Comparison of ENCODE assay signal across 8 cellular contexts in genomic region chr11:19713221-19714092, GRCh38. TPM values are rescaled to one million over a fixed set of nuclear protein-coding genes. Genes with fewer than 3 reads are reported as not detected.
DNase-seq lines count a peak whose midpoint lies in the region; ATAC-seq, FAIRE-seq and TF ChIP-seq lines count a peak whose summit lies in the region.

No MANE protein-coding gene starts in this region.

- H3K4me3 ChIP-seq in OCI-LY3 (ENCODE audit: low read length) = peak overlapping the region; percentile 75
- H3K4me3 ChIP-seq in neural progenitor cell = peak overlapping the region; percentile 61

- H4K20me1 ChIP-seq in OCI-LY3 (ENCODE audit: insufficient read depth, low read length) (no peaks in the 10 kb centered on the region), neural progenitor cell (ENCODE audit: low read depth) (peaks cover 13% of the 10 kb centered on the region)

- H3K36me3 ChIP-seq in OCI-LY3 (replicated peaks; ENCODE audit: low read depth, low read length) = no peaks in the 10 kb centered on the region
- no peaks in the 10 kb centered on the region for H3K36me3 ChIP-seq in neural progenitor cell

- H3K27ac ChIP-seq in OCI-LY3 (ENCODE audit: low read length) = no peak overlapping the region
- no peak overlapping the region for H3K27ac ChIP-seq in neural progenitor cell

- H3K4me1 ChIP-seq in OCI-LY3 (ENCODE audit: low read length) (peaks cover 6% of the 10 kb centered on the region; the same call in 1 of the 2 replicates), neural progenitor cell (peaks cover 45% of the 10 kb centered on the region)

- DNase-seq in activated CD8-positive, alpha-beta memory T cell treated with anti-CD3 and anti-CD28 coated beads, Interleukin-2, amount 10 ng/mL, durations not matched to agents 7 days and 5 days = no peak
- DNase-seq in activated CD8-positive, alpha-beta memory T cell treated with anti-CD3 and anti-CD28 coated beads for 24 hours = no peak
- DNase-seq in effector memory CD8-positive, alpha-beta T cell = peak in 1 of 3 experiments; percentile 7
- DNase-seq in neural progenitor cell (ENCODE audit: low spot score) = peak; percentile 39
- DNase-seq in D721Med (ENCODE audit: insufficient read length, low spot score) = no peak
- no peak for DNase-seq in amniotic stem cell (lab: John Stamatoyannopoulos, UW)

- peak overlapping the region; percentile 69 for H3K4me3 Mint-ChIP-seq in activated CD8-positive, alpha-beta memory T cell treated with anti-CD3 and anti-CD28 coated beads, Interleukin-2, amount 10 ng/mL, durations not matched to agents 7 days and 5 days
- peak overlapping the region; percentile 96 to 97 for H3K4me3 Mint-ChIP-seq in effector memory CD8-positive, alpha-beta T cell
- H3K4me3 Mint-ChIP-seq in neural progenitor cell = peak overlapping the region; percentile 96

- H3K79me2 ChIP-seq in OCI-LY3 (ENCODE audit: low read length) (no peaks in the 10 kb centered on the region), neural progenitor cell (ENCODE audit: low read depth) (no peaks in the 10 kb centered on the region)

- CTCF ChIA-PET in activated CD8-positive, alpha-beta memory T cell treated with anti-CD3 and anti-CD28 coated beads, Interleukin-2, amount 10 ng/mL, durations not matched to agents 7 days and 5 days (lab: Charles Lee) = no interaction called here

- H3K9ac ChIP-seq in OCI-LY3 (ENCODE audit: low read length) (no peak overlapping the region), neural progenitor cell (no peak overlapping the region)

- no peak overlapping the region for H3K27ac Mint-ChIP-seq in activated CD8-positive, alpha-beta memory T cell treated with anti-CD3 and anti-CD28 coated beads, Interleukin-2, amount 10 ng/mL, durations not matched to agents 7 days and 5 days
- H3K27ac Mint-ChIP-seq in effector memory CD8-positive, alpha-beta T cell = peak overlapping the region in 1 of 2 donors; percentile 22
- H3K27ac Mint-ChIP-seq in neural progenitor cell = peak overlapping the region; percentile 95

- FAIRE-seq in D721Med (lab: Jason Lieb, UNC) = no peak

- TF ChIP-seq CTCF in OCI-LY3 (IDR thresholded peaks at IDR 0.05; ENCODE audit: low read depth, low read length) (no peak), neural progenitor cell (IDR thresholded peaks at IDR 0.05) (no peak), D721Med (IDR thresholded peaks at IDR 0.05; ENCODE audit: insufficient read depth, missing control alignments) (no peak)

- no peak for ATAC-seq in activated CD8-positive, alpha-beta memory T cell treated with anti-CD3 and anti-CD28 coated beads, Interleukin-2, amount 10 ng/mL, durations not matched to agents 7 days and 5 days
- no peak for ATAC-seq in effector memory CD8-positive, alpha-beta T cell (replicated peaks)
- ATAC-seq in GM21619 (IDR thresholded peaks at IDR 0.05; ENCODE audit: unreplicated experiment) = no peak

- H3K36me3 Mint-ChIP-seq in activated CD8-positive, alpha-beta memory T cell treated with anti-CD3 and anti-CD28 coated beads, Interleukin-2, amount 10 ng/mL, durations not matched to agents 7 days and 5 days = no peaks in the 10 kb centered on the region
- peaks cover 8% of the 10 kb centered on the region for H3K36me3 Mint-ChIP-seq in effector memory CD8-positive, alpha-beta T cell (ENCODE audit: insufficient read depth)
- no peaks in the 10 kb centered on the region for H3K36me3 Mint-ChIP-seq in neural progenitor cell

- H3K4me2 ChIP-seq in OCI-LY3 (ENCODE audit: low read length) (peak overlapping the region; percentile 77), neural progenitor cell (peak overlapping the region; percentile 99)

- H3K27me3 ChIP-seq in OCI-LY3 (ENCODE audit: low read depth, low read length) = peaks cover 25% of the 10 kb centered on the region; the same call in 1 of the 2 replicates
- peaks cover 72% of the 10 kb centered on the region for H3K27me3 ChIP-seq in neural progenitor cell

- H3K4me1 Mint-ChIP-seq in activated CD8-positive, alpha-beta memory T cell treated with anti-CD3 and anti-CD28 coated beads, Interleukin-2, amount 10 ng/mL, durations not matched to agents 7 days and 5 days = peaks cover 23% of the 10 kb centered on the region
- H3K4me1 Mint-ChIP-seq in effector memory CD8-positive, alpha-beta T cell (ENCODE audit: low read depth in 2 of 2) = peaks cover 23 to 26% of the 10 kb centered on the region in 2 donors
- peaks cover 62% of the 10 kb centered on the region for H3K4me1 Mint-ChIP-seq in neural progenitor cell

- no peaks in the 10 kb centered on the region for H3K9me3 Mint-ChIP-seq in activated CD8-positive, alpha-beta memory T cell treated with anti-CD3 and anti-CD28 coated beads, Interleukin-2, amount 10 ng/mL, durations not matched to agents 7 days and 5 days (ENCODE audit: low read depth)
- H3K9me3 Mint-ChIP-seq in effector memory CD8-positive, alpha-beta T cell = no peaks in the 10 kb centered on the region
- H3K9me3 Mint-ChIP-seq in neural progenitor cell = no peaks in the 10 kb centered on the region

- H3F3A ChIP-seq in neural progenitor cell (ENCODE audit: low read depth) = peaks cover 22% of the 10 kb centered on the region

- H2AFZ ChIP-seq in OCI-LY3 (ENCODE audit: low read depth, low read length) (no peak overlapping the region), neural progenitor cell (replicated peaks) (peak overlapping the region; percentile 45)

- H3K9me3 ChIP-seq in OCI-LY3 (ENCODE audit: insufficient read depth, low read length) = no peaks in the 10 kb centered on the region
- no peaks in the 10 kb centered on the region for H3K9me3 ChIP-seq in neural progenitor cell (ENCODE audit: low read depth)

- peaks cover 56% of the 10 kb centered on the region for H3K27me3 Mint-ChIP-seq in activated CD8-positive, alpha-beta memory T cell treated with anti-CD3 and anti-CD28 coated beads, Interleukin-2, amount 10 ng/mL, durations not matched to agents 7 days and 5 days
- H3K27me3 Mint-ChIP-seq in effector memory CD8-positive, alpha-beta T cell = peaks cover 24 to 29% of the 10 kb centered on the region in 2 donors
- H3K27me3 Mint-ChIP-seq in neural progenitor cell (ENCODE audit: insufficient read depth, low read depth) = peaks cover 22% of the 10 kb centered on the region

RNA-seq across cellular contexts. Expression of gene NAV2, which starts 0.8 kb away (rescaled TPM):
- under 1 TPM; 0.26 to 0.67 TPM for total RNA-seq in activated CD8-positive, alpha-beta memory T cell treated with anti-CD3 and anti-CD28 coated beads, Interleukin-2, amount 10 ng/mL, durations not matched to agents 7 days and 5 days
- total RNA-seq in neural progenitor cell (ENCODE audit: low replicate concordance) = 9.6 and 18.1 TPM in 2 replicates
